8 cellular contexts compared by ENCODE assay signal in genomic region chr1:28248273-28249012, GRCh38. TPM values are rescaled to one million over a fixed set of nuclear protein-coding genes. Genes with fewer than 3 reads are reported as not detected.
DNase-seq lines count a peak whose midpoint lies in the region; ATAC-seq and TF ChIP-seq lines count a peak whose summit lies in the region.

No MANE protein-coding gene starts in this region.

- H3K9me3 Mint-ChIP-seq in activated naive CD4-positive, alpha-beta T cell treated with anti-CD3 and anti-CD28 coated beads for 36 hours = no peaks in the 10 kb centered on the region

- no peak for TF ChIP-seq POLR2A in gastroesophageal sphincter (IDR thresholded peaks at IDR 0.05)

- H3K36me3 ChIP-seq in MG63 (no peaks in the 10 kb centered on the region), SJSA1 (no peaks in the 10 kb centered on the region), gastroesophageal sphincter (no peaks in the 10 kb centered on the region), subcutaneous abdominal adipose tissue (ENCODE audit: control insufficient read depth in 5 of 5, insufficient read depth in 5 of 5, low read length in 5 of 5) (no peaks in the 10 kb centered on the region)

- DNase-seq in MG63 (peak; percentile 69), SJSA1 (ENCODE audit: low read depth in 1 of 2, low spot score in 2 of 2) (peak; percentile 69 to 76), nucleus accumbens (lab: John Stamatoyannopoulos, UW) (peak in 50 of 56 donors; percentile 15 to 90 (median 58)), GM19240 (ENCODE audit: insufficient read length, low spot score) (no peak)
- DNase-seq in activated naive CD4-positive, alpha-beta T cell treated with anti-CD3 and anti-CD28 coated beads for 36 hours = peak; percentile 93

- H3K4me1 ChIP-seq in SJSA1 (replicated peaks) (peaks cover 25% of the 10 kb centered on the region), gastroesophageal sphincter (peaks cover 4 to 34% (median 15%) of the 10 kb centered on the region in 3 donors), subcutaneous abdominal adipose tissue (ENCODE audit: control insufficient read depth in 5 of 5, insufficient read depth in 5 of 5, low read length in 5 of 5) (peaks cover 7 to 47% (median 40%) of the 10 kb centered on the region in 5 donors)

- peak overlapping the region; percentile 21 to 53 (median 42) for H3K9ac ChIP-seq in subcutaneous abdominal adipose tissue (ENCODE audit: low read length in 5 of 5)

- ATAC-seq in gastroesophageal sphincter = no peak

- 2% methylated on average over 6 to 8 of the region's 12 CpGs for WGBS in gastroesophageal sphincter (ENCODE audit: low coverage in 1 of 2), 2 donors

- H3K36me3 Mint-ChIP-seq in activated naive CD4-positive, alpha-beta T cell treated with anti-CD3 and anti-CD28 coated beads for 36 hours (ENCODE audit: low read depth) = no peaks in the 10 kb centered on the region

- no peak overlapping the region for H3K27ac ChIP-seq in SJSA1
- peak overlapping the region; percentile 74 to 87 (median 84) for H3K27ac ChIP-seq in gastroesophageal sphincter
- peak overlapping the region; percentile 84 for H3K27ac ChIP-seq in subcutaneous abdominal adipose tissue (ENCODE audit: low read depth, low read length)

- peak; percentile 81 to 93 (median 88) for TF ChIP-seq CTCF in gastroesophageal sphincter (IDR thresholded peaks at IDR 0.05)

- H3K9me3 ChIP-seq in MG63 = no peaks in the 10 kb centered on the region
- H3K9me3 ChIP-seq in SJSA1 (replicated peaks) = no peaks in the 10 kb centered on the region
- H3K9me3 ChIP-seq in gastroesophageal sphincter = no peaks in the 10 kb centered on the region
- no peaks in the 10 kb centered on the region for H3K9me3 ChIP-seq in subcutaneous abdominal adipose tissue (ENCODE audit: control insufficient read depth in 5 of 5, low read length in 5 of 5)

- CTCF ChIA-PET in activated naive CD4-positive, alpha-beta T cell treated with anti-CD3 and anti-CD28 coated beads for 36 hours (lab: Charles Lee) = interaction anchor here (0.6 to 2.8 kb wide), 39 partner anchors 8 to 629 kb away, joined by 3 to 50 read pairs (median 4); partner anchors contain the start of genes ATP5IF1, EYA3, MED18 and SESN2

- peak overlapping the region; percentile 56 for H3K4me3 Mint-ChIP-seq in activated naive CD4-positive, alpha-beta T cell treated with anti-CD3 and anti-CD28 coated beads for 36 hours

- peak overlapping the region; percentile 97 for H3K27ac Mint-ChIP-seq in activated naive CD4-positive, alpha-beta T cell treated with anti-CD3 and anti-CD28 coated beads for 36 hours

- no peaks in the 10 kb centered on the region for H3K27me3 ChIP-seq in MG63
- H3K27me3 ChIP-seq in SJSA1 (replicated peaks) = no peaks in the 10 kb centered on the region
- no peaks in the 10 kb centered on the region for H3K27me3 ChIP-seq in gastroesophageal sphincter
- H3K27me3 ChIP-seq in subcutaneous abdominal adipose tissue (ENCODE audit: control insufficient read depth in 5 of 5, insufficient read depth in 4 of 5, low read length in 5 of 5) = no peaks in the 10 kb centered on the region

- H3K4me1 Mint-ChIP-seq in activated naive CD4-positive, alpha-beta T cell treated with anti-CD3 and anti-CD28 coated beads for 36 hours (ENCODE audit: low read depth) = peaks cover 52% of the 10 kb centered on the region

- H3K4me3 ChIP-seq in GM08714 (ENCODE audit: low read length) (peak overlapping the region; percentile 30; the same call in 1 of the 2 replicates), MG63 (peak overlapping the region; percentile 13), SJSA1 (no peak overlapping the region), gastroesophageal sphincter (no peak overlapping the region), subcutaneous abdominal adipose tissue (ENCODE audit: low read depth in 1 of 5, low read length in 5 of 5) (peak overlapping the region in 2 of 5 donors; percentile 23 to 44)

- intact Hi-C loops in activated naive CD4-positive, alpha-beta T cell treated with anti-CD3 and anti-CD28 coated beads for 36 hours (cut with micrococcal nuclease) = loop anchor here (1.0 to 5.0 kb wide), 10 partner anchors 11 to 639 kb away; partner anchors contain the start of genes GMEB1, MED18, SESN2 and YTHDF2

- TF ChIP-seq EP300 in gastroesophageal sphincter (IDR thresholded peaks at IDR 0.05) = no peak

- H3K27me3 Mint-ChIP-seq in activated naive CD4-positive, alpha-beta T cell treated with anti-CD3 and anti-CD28 coated beads for 36 hours (ENCODE audit: low read depth) = no peaks in the 10 kb centered on the region

RNA-seq across cellular contexts. Expression of gene SESN2, which starts 10.9 kb away (rescaled TPM):
- total RNA-seq in MG63 (2014; rRNA removed; shearing (Covaris generic); ENCODE audit: low replicate concordance) = 13.4 and 19.0 TPM in 2 replicates
- total RNA-seq in SJSA1 (2014; rRNA removed; shearing (Covaris generic)) = 14.7 and 16.0 TPM in 2 replicates
- 10 to 100 TPM; 46.2 to 46.9 TPM for total RNA-seq in activated naive CD4-positive, alpha-beta T cell treated with anti-CD3 and anti-CD28 coated beads for 36 hours
- total RNA-seq in gastroesophageal sphincter = 1 to 10 TPM; 7.7 to 10.0 (median 8.3) TPM

RNA-seq across cellular contexts. Expression of gene ATP5IF1, which starts 12.5 kb away (rescaled TPM):
- 56.3 and 244 TPM in 2 replicates for total RNA-seq in MG63 (2014; rRNA removed; shearing (Covaris generic); ENCODE audit: low replicate concordance)
- 225 and 252 TPM in 2 replicates for total RNA-seq in SJSA1 (2014; rRNA removed; shearing (Covaris generic))
- total RNA-seq in activated naive CD4-positive, alpha-beta T cell treated with anti-CD3 and anti-CD28 coated beads for 36 hours = 100 to 1,000 TPM; 182 to 185 TPM
- 100 to 1,000 TPM; 125 to 266 (median 157) TPM for total RNA-seq in gastroesophageal sphincter

RNA-seq across cellular contexts. Expression of gene DNAJC8, which starts 15.6 kb away (rescaled TPM):
- 115 and 155 TPM in 2 replicates for total RNA-seq in MG63 (2014; rRNA removed; shearing (Covaris generic); ENCODE audit: low replicate concordance)
- 116 and 191 TPM in 2 replicates for total RNA-seq in SJSA1 (2014; rRNA removed; shearing (Covaris generic))
- 100 to 1,000 TPM; 113 to 115 TPM for total RNA-seq in activated naive CD4-positive, alpha-beta T cell treated with anti-CD3 and anti-CD28 coated beads for 36 hours
- 10 to 100 TPM; 68.4 to 90.3 (median 80.5) TPM for total RNA-seq in gastroesophageal sphincter

Comparison
In these comparisons a context has a peak if more than half of its experiments do, and no peak if none do; other contexts are left out.
1. H3K4me3 ChIP-seq: peak in GM08714 (single experiment) and MG63 (single experiment); none in SJSA1 (single experiment) and gastroesophageal sphincter (0 of 2).